In genomic region chr5:37836173-37837100, GRCh38 we compare ENCODE assay signal across 8 cellular contexts. TPM values are rescaled to one million over a fixed set of nuclear protein-coding genes. Genes with fewer than 3 reads are reported as not detected.
A peak's percentile ranks its signal among the peaks of the same experiment; 100 is the strongest.
DNase-seq lines count a peak whose midpoint lies in the region; ATAC-seq and TF ChIP-seq lines count a peak whose summit lies in the region.

No MANE protein-coding gene starts in this region.

- no peaks in the 10 kb centered on the region for H3K27me3 ChIP-seq in SJCRH30
- peaks cover 38% of the 10 kb centered on the region for H3K27me3 ChIP-seq in trophoblast cell (ENCODE audit: insufficient read depth, low read length)

- intact Hi-C loops in sciatic nerve (cut with DNase I): loop anchor here (10.0 kb wide), 1 partner anchor 358 kb away; no protein-coding TSS in a partner anchor

- peak overlapping the region; percentile 82 for H3K4me2 ChIP-seq in trophoblast cell (ENCODE audit: low read length)

- H3K4me3 ChIP-seq in SJCRH30 (peak overlapping the region; percentile 51), fibroblast of villous mesenchyme (ENCODE audit: low read depth, low read length) (peak overlapping the region; percentile 69), trophoblast cell (ENCODE audit: low read depth, low read length) (peak overlapping the region; percentile 62)

- peak overlapping the region; percentile 30 for H2AFZ ChIP-seq in trophoblast cell (ENCODE audit: insufficient read depth, low read length, poor library complexity)

- H3K27ac ChIP-seq in SJCRH30 (peak overlapping the region; percentile 73), trophoblast cell (ENCODE audit: low read depth, low read length) (peak overlapping the region; percentile 20)

- DNase-seq in EL (peak; percentile 58), SJCRH30 (peak; percentile 22 to 45), fibroblast of villous mesenchyme (ENCODE audit: low read depth) (peak; percentile 40), trophoblast cell (peak; percentile 20 to 34), sciatic nerve (ENCODE audit: low spot score) (no peak)
- no peak for DNase-seq in activated naive CD4-positive, alpha-beta T cell treated with Interleukin-2 at 50 U/mL for 16 hours

- H3K23ac ChIP-seq in trophoblast cell (ENCODE audit: low read length): no peak overlapping the region

- no peak for ATAC-seq in GM19397 (IDR thresholded peaks at IDR 0.05; ENCODE audit: unreplicated experiment)
- no peak for ATAC-seq in sciatic nerve
- no peak for ATAC-seq in HG03469 (IDR thresholded peaks at IDR 0.05; ENCODE audit: unreplicated experiment)

- H3K9ac ChIP-seq in trophoblast cell (ENCODE audit: low read length): peak overlapping the region; percentile 69

- peak overlapping the region; percentile 47 for H4K12ac ChIP-seq in trophoblast cell (ENCODE audit: low read depth, low read length)

- H3K36me3 ChIP-seq in SJCRH30 (peaks cover 35% of the 10 kb centered on the region), trophoblast cell (ENCODE audit: control insufficient read depth in 1 of 2, insufficient read depth in 2 of 2, low read length in 2 of 2) (no peaks in the 10 kb centered on the region)

- peak overlapping the region; percentile 26 for H3K4ac ChIP-seq in trophoblast cell (ENCODE audit: low read depth, low read length)

- peaks cover 56% of the 10 kb centered on the region for H3K79me1 ChIP-seq in trophoblast cell (ENCODE audit: low read length)

- peak overlapping the region; percentile 11 for H2BK12ac ChIP-seq in trophoblast cell (ENCODE audit: low read length)

- no peak for TF ChIP-seq CTCF in fibroblast of villous mesenchyme (IDR thresholded peaks at IDR 0.05; ENCODE audit: insufficient read depth, low read depth, low read length)

- no CpG with 5 or more reads among the region's 62 CpGs for whole genome bisulfite sequencing in trophoblast cell (ENCODE audit: extremely low coverage, insufficient coverage, insufficient read length)

- H3K14ac ChIP-seq in trophoblast cell (ENCODE audit: low read length): peak overlapping the region; percentile 76

- H3K9me3 ChIP-seq in SJCRH30 (replicated peaks) (no peaks in the 10 kb centered on the region), trophoblast cell (ENCODE audit: insufficient read depth, low read depth, low read length) (peaks cover 2% of the 10 kb centered on the region)

- peak overlapping the region; percentile 46 for H3K18ac ChIP-seq in trophoblast cell (ENCODE audit: low read length)

- H4K8ac ChIP-seq in trophoblast cell (ENCODE audit: low read depth, low read length): peak overlapping the region; percentile 64

- peak overlapping the region; percentile 43 for H2BK120ac ChIP-seq in trophoblast cell (ENCODE audit: insufficient read depth, low read length, poor library complexity)

- H2BK5ac ChIP-seq in trophoblast cell (ENCODE audit: low read depth, low read length, poor library complexity): peak overlapping the region; percentile 6

- H3K79me2 ChIP-seq in trophoblast cell (ENCODE audit: control insufficient read depth, insufficient read depth, low read length, poor library complexity): peaks cover 25% of the 10 kb centered on the region

- H3K4me1 ChIP-seq in SJCRH30 (peaks cover 3% of the 10 kb centered on the region; the same call in 1 of the 2 replicates), trophoblast cell (ENCODE audit: control insufficient read depth in 1 of 2, insufficient read depth in 2 of 2, low read length in 2 of 2) (peaks cover 23 to 27% of the 10 kb centered on the region in 2 experiments)

- H2AK5ac ChIP-seq in trophoblast cell (ENCODE audit: low read length): no peak overlapping the region

- H4K91ac ChIP-seq in trophoblast cell (ENCODE audit: low read depth, low read length): peak overlapping the region; percentile 54

RNA-seq across cellular contexts. Expression of gene GDNF, which starts 3.4 kb away (rescaled TPM):
- total RNA-seq in SJCRH30 (2014; rRNA removed; shearing (Covaris generic)): 5.9 and 9.4 TPM in 2 replicates
- total RNA-seq in fibroblast of villous mesenchyme (0.43 and 1.6 TPM in 2 replicates), sciatic nerve (not detected)
- polyA plus RNA-seq in trophoblast cell (2013): 7.6 and 8.4 TPM in 2 replicates

Comparison
In these comparisons a context has a peak if more than half of its experiments do, and no peak if none do; other contexts are left out.
1. DNase-seq: peak in EL (single experiment), SJCRH30 (2 of 2), fibroblast of villous mesenchyme (single experiment) and trophoblast cell (2 of 2); none in sciatic nerve (single experiment) and activated naive CD4-positive, alpha-beta T cell treated with Interleukin-2 at 50 U/mL for 16 hours (single experiment).
2. Peak in every context shown above with its lines, with median percentiles within 50 percentile points of each other: H3K4me3 ChIP-seq.